Comparison of ENCODE assay signal across 19 cellular contexts in genomic region chr2:171864357-171864985, GRCh38. TPM values are rescaled to one million over a fixed set of nuclear protein-coding genes. Genes with fewer than 3 reads are reported as not detected.
DNase-seq lines count a peak whose midpoint lies in the region; ATAC-seq and TF ChIP-seq lines count a peak whose summit lies in the region.
"Had no signal": no experiment of that assay in that cellular context is flagged by ENCODE, and none has a peak within 500 bp of the region (broad histone marks: within the 10 kb centered on the region; RNA-seq: fewer than 3 reads in every experiment).

No MANE protein-coding gene starts in this region.

- H3K4me3 ChIP-seq in cardiac muscle cell (no peak overlapping the region), gastrocnemius medialis (no peak overlapping the region), SJCRH30 (no peak overlapping the region)
- H3K4me3 ChIP-seq: A549; ascending aorta; BLaER1 treated with 17β-estradiol and CSF1 and Interleukin-3, amounts not matched to agents 10 nM and 100 nM; gastroesophageal sphincter; GM23338; lung; upper lobe of left lung had no signal

- peaks cover 30% of the 10 kb centered on the region for H3K36me3 Mint-ChIP-seq in activated T-cell treated with anti-CD3 and anti-CD28 coated beads, Interleukin-2, amount 50 U/mL, for 24 hours (ENCODE audit: low read depth)
- H3K36me3 Mint-ChIP-seq in activated CD8-positive, alpha-beta T cell treated with anti-CD3 and anti-CD28 coated beads, Interleukin-2, amount 10 ng/mL, durations not matched to agents 7 days and 5 days (ENCODE audit: low read depth), result peaks cover 19% of the 10 kb centered on the region

- H3K36me3 ChIP-seq in cardiac muscle cell, result no peaks in the 10 kb centered on the region
- H3K36me3 ChIP-seq in gastrocnemius medialis, result no peaks in the 10 kb centered on the region
- peaks cover 13% of the 10 kb centered on the region for H3K36me3 ChIP-seq in SJCRH30

- H3K27ac ChIP-seq in cardiac muscle cell, result peak overlapping the region; percentile 27
- peak overlapping the region; percentile 63 to 70 (median 67) for H3K27ac ChIP-seq in gastrocnemius medialis
- H3K27ac ChIP-seq in SJCRH30, result no peak overlapping the region
- H3K27ac ChIP-seq: A549; ascending aorta; BLaER1 treated with 17β-estradiol and CSF1 and Interleukin-3, amounts not matched to agents 10 nM and 100 nM; gastroesophageal sphincter; upper lobe of left lung had no signal

- ATAC-seq in activated CD8-positive, alpha-beta T cell treated with anti-CD3 and anti-CD28 coated beads, Interleukin-2, amount 10 ng/mL, durations not matched to agents 7 days and 5 days, result peak; percentile 77
- ATAC-seq in gastrocnemius medialis (peak; percentile 75 to 96), GM21515 (IDR thresholded peaks at IDR 0.05; ENCODE audit: unreplicated experiment) (no peak)
- ATAC-seq: A549, gastroesophageal sphincter, GM23338 had no signal

- peaks cover 7% of the 10 kb centered on the region for H3K4me1 Mint-ChIP-seq in activated T-cell treated with anti-CD3 and anti-CD28 coated beads, Interleukin-2, amount 50 U/mL, for 24 hours (ENCODE audit: low read depth)
- H3K4me1 Mint-ChIP-seq in activated CD8-positive, alpha-beta T cell treated with anti-CD3 and anti-CD28 coated beads, Interleukin-2, amount 10 ng/mL, durations not matched to agents 7 days and 5 days (ENCODE audit: low read depth), result peaks cover 7% of the 10 kb centered on the region
- H3K4me1 Mint-ChIP-seq: GM23338 had no signal

- no peaks in the 10 kb centered on the region for H3K27me3 Mint-ChIP-seq in activated T-cell treated with anti-CD3 and anti-CD28 coated beads, Interleukin-2, amount 50 U/mL, for 24 hours
- no peaks in the 10 kb centered on the region for H3K27me3 Mint-ChIP-seq in activated CD8-positive, alpha-beta T cell treated with anti-CD3 and anti-CD28 coated beads, Interleukin-2, amount 10 ng/mL, durations not matched to agents 7 days and 5 days (ENCODE audit: low read depth)
- H3K27me3 Mint-ChIP-seq: naive B cell had no signal

- in situ Hi-C loops in gastrocnemius medialis (cut with MboI; ENCODE audit: low sequenced_read_pairs in 4 of 4), result no loop called here

- H3K9me3 ChIP-seq in cardiac muscle cell (ENCODE audit: low read depth) (no peaks in the 10 kb centered on the region), gastrocnemius medialis (no peaks in the 10 kb centered on the region), SJCRH30 (replicated peaks) (no peaks in the 10 kb centered on the region)
- H3K9me3 ChIP-seq: A549, ascending aorta, gastroesophageal sphincter, upper lobe of left lung had no signal

- no peak for TF ChIP-seq POLR2A in gastrocnemius medialis (IDR thresholded peaks at IDR 0.05)

- peak overlapping the region; percentile 3 for H3K27ac Mint-ChIP-seq in activated T-cell treated with anti-CD3 and anti-CD28 coated beads, Interleukin-2, amount 50 U/mL, for 24 hours
- H3K27ac Mint-ChIP-seq in activated CD8-positive, alpha-beta T cell treated with anti-CD3 and anti-CD28 coated beads, Interleukin-2, amount 10 ng/mL, durations not matched to agents 7 days and 5 days, result peak overlapping the region; percentile 0
- H3K27ac Mint-ChIP-seq: GM23338, naive B cell had no signal

- POLR2A ChIA-PET in activated CD8-positive, alpha-beta T cell treated with anti-CD3 and anti-CD28 coated beads, Interleukin-2, amount 10 ng/mL, durations not matched to agents 7 days and 5 days (lab: Charles Lee), result no interaction called here

- intact Hi-C loops in gastrocnemius medialis (cut with DNase I; ENCODE audit: low total_unique reads), result no loop called here

- DNase-seq in activated T-cell treated with anti-CD3 and anti-CD28 coated beads, Interleukin-2, amount 50 U/mL, for 24 hours, result no peak
- no peak for DNase-seq in activated T-cell treated with anti-CD3 and anti-CD28 coated beads, Interleukin-2, amount 50 U/mL, for 1 hour
- peak; percentile 51 for DNase-seq in activated CD8-positive, alpha-beta T cell treated with anti-CD3 and anti-CD28 coated beads, Interleukin-2, amount 10 ng/mL, durations not matched to agents 7 days and 5 days
- DNase-seq in cardiac muscle cell (ENCODE audit: low read depth in 1 of 2, low spot score in 1 of 2) (peak in 1 of 2 donors; percentile 41), gastrocnemius medialis (peak in 1 of 2 donors; percentile 45), SJCRH30 (no peak)
- no peak for DNase-seq in stimulated activated CD4-positive, alpha-beta T cell treated with anti-CD3 and anti-CD28 coated beads, Interleukin-12 subunit alpha, Interleukin-12 subunit beta, amount 100 ng/mL, for 4 hours
- DNase-seq: naive B cell; NCI-H1092; NCI-H526; stimulated activated naive CD4-positive, alpha-beta T cell; upper lobe of left lung had no signal

- no peak for TF ChIP-seq CTCF in cardiac muscle cell (IDR thresholded peaks at IDR 0.05; ENCODE audit: low read depth, low read length)
- TF ChIP-seq CTCF in gastrocnemius medialis (IDR thresholded peaks at IDR 0.05 in 4 of 5, conservative IDR thresholded peaks at IDR 0.05 in 1 of 5), result no peak

- H3K4me1 ChIP-seq in cardiac muscle cell (ENCODE audit: low read depth), result peaks cover 16% of the 10 kb centered on the region
- peaks cover 37 to 50% of the 10 kb centered on the region in 2 donors for H3K4me1 ChIP-seq in gastrocnemius medialis
- H3K4me1 ChIP-seq in SJCRH30, result no peaks in the 10 kb centered on the region
- H3K4me1 ChIP-seq: A549; ascending aorta; BLaER1 treated with 17β-estradiol and CSF1 and Interleukin-3, amounts not matched to agents 10 nM and 100 nM; upper lobe of left lung had no signal

- CTCF ChIA-PET in activated CD8-positive, alpha-beta T cell treated with anti-CD3 and anti-CD28 coated beads, Interleukin-2, amount 10 ng/mL, durations not matched to agents 7 days and 5 days (lab: Charles Lee), result interaction anchor here (1.1 kb wide), 1 partner anchor 160 kb away, joined by 3 read pairs; no protein-coding TSS in a partner anchor

- H3K27me3 ChIP-seq in cardiac muscle cell (no peaks in the 10 kb centered on the region), gastrocnemius medialis (no peaks in the 10 kb centered on the region), SJCRH30 (no peaks in the 10 kb centered on the region)
- H3K27me3 ChIP-seq: ascending aorta; BLaER1 treated with 17β-estradiol and CSF1 and Interleukin-3, amounts not matched to agents 10 nM and 100 nM; gastroesophageal sphincter; upper lobe of left lung had no signal

- H3K4me3 Mint-ChIP-seq in activated T-cell treated with anti-CD3 and anti-CD28 coated beads, Interleukin-2, amount 50 U/mL, for 24 hours, result no peak overlapping the region
- no peak overlapping the region for H3K4me3 Mint-ChIP-seq in activated CD8-positive, alpha-beta T cell treated with anti-CD3 and anti-CD28 coated beads, Interleukin-2, amount 10 ng/mL, durations not matched to agents 7 days and 5 days
- H3K4me3 Mint-ChIP-seq: GM23338, naive B cell had no signal

- no peaks in the 10 kb centered on the region for H3K9me3 Mint-ChIP-seq in activated T-cell treated with anti-CD3 and anti-CD28 coated beads, Interleukin-2, amount 50 U/mL, for 24 hours
- H3K9me3 Mint-ChIP-seq in activated CD8-positive, alpha-beta T cell treated with anti-CD3 and anti-CD28 coated beads, Interleukin-2, amount 10 ng/mL, durations not matched to agents 7 days and 5 days (ENCODE audit: insufficient read depth), result no peaks in the 10 kb centered on the region
- H3K9me3 Mint-ChIP-seq: naive B cell had no signal

RNA-seq across cellular contexts. Expression of gene SLC25A12, which starts 29.6 kb away (rescaled TPM):
- 10 to 100 TPM; 27.4 to 28.9 TPM for total RNA-seq in activated CD8-positive, alpha-beta T cell treated with anti-CD3 and anti-CD28 coated beads, Interleukin-2, amount 10 ng/mL, durations not matched to agents 7 days and 5 days
- total RNA-seq in cardiac muscle cell (25.5 and 37.2 TPM in 2 replicates), gastrocnemius medialis (10 to 100 TPM; 54.2 to 91.3 (median 79.0) TPM)
- 31.4 and 53.3 TPM in 2 replicates for polyA plus RNA-seq in cardiac muscle cell
- 22.9 and 23.6 TPM in 2 replicates for total RNA-seq in SJCRH30 (2014; rRNA removed; shearing (Covaris generic))

RNA-seq across cellular contexts. Expression of gene HAT1, which starts 57.8 kb away (rescaled TPM):
- 10 to 100 TPM; 75.5 to 77.3 TPM for total RNA-seq in activated CD8-positive, alpha-beta T cell treated with anti-CD3 and anti-CD28 coated beads, Interleukin-2, amount 10 ng/mL, durations not matched to agents 7 days and 5 days
- total RNA-seq in cardiac muscle cell, result 30.7 and 33.6 TPM in 2 replicates
- polyA plus RNA-seq in cardiac muscle cell, result 64.3 and 84.0 TPM in 2 replicates
- 10 to 100 TPM; 30.6 to 61.9 (median 50.0) TPM for total RNA-seq in gastrocnemius medialis
- 117 TPM in 2 replicates for total RNA-seq in SJCRH30 (2014; rRNA removed; shearing (Covaris generic))
